ENCODE assay signal across 21 cellular contexts in genomic region chr19:30498707-30499106, GRCh38.
DNase-seq lines count a peak whose midpoint lies in the region; ATAC-seq and TF ChIP-seq lines count a peak whose summit lies in the region.
"Had no signal": no experiment of that assay in that cellular context is flagged by ENCODE, and none has a peak within 500 bp of the region (broad histone marks: within the 10 kb centered on the region; RNA-seq: fewer than 3 reads in every experiment).

No MANE protein-coding gene starts in this region.

- H3K4me1 ChIP-seq in iPS DF 6.9 (ENCODE audit: control insufficient read depth, insufficient read depth, low read length), result peaks cover 1% of the 10 kb centered on the region; the same call in 1 of the 2 replicates

- no peaks in the 10 kb centered on the region for H3K36me3 Mint-ChIP-seq in stimulated activated effector memory CD8-positive, alpha-beta T cell treated with anti-CD3 and anti-CD28 coated beads, Interleukin-12 subunit alpha, Interleukin-12 subunit beta, amount 100 ng/mL, for 72 hours
- H3K36me3 Mint-ChIP-seq: activated naive CD8-positive, alpha-beta T cell; brain; CD14-positive monocyte; T-cell had no signal

- H3K4me3 ChIP-seq in dorsolateral prefrontal cortex (no peak overlapping the region), iPS DF 6.9 (ENCODE audit: low read length) (no peak overlapping the region)
- H3K4me3 ChIP-seq: coronary artery had no signal

- WGBS in iPS DF 6.9 (ENCODE audit: insufficient coverage, insufficient read length), result no CpG with 5 or more reads among the region's 12 CpGs

- no peaks in the 10 kb centered on the region for H3K36me3 ChIP-seq in iPS DF 6.9 (ENCODE audit: control insufficient read depth, insufficient read depth, low read length)

- H3K4me3 Mint-ChIP-seq in stimulated activated effector memory CD8-positive, alpha-beta T cell treated with anti-CD3 and anti-CD28 coated beads, Interleukin-12 subunit alpha, Interleukin-12 subunit beta, amount 100 ng/mL, for 72 hours, result no peak overlapping the region
- H3K4me3 Mint-ChIP-seq: activated naive CD8-positive, alpha-beta T cell; activated T-cell treated with anti-CD3 and anti-CD28 coated beads, Interleukin-2, amount 50 U/mL, for 72 hours; brain; CD14-positive monocyte; T-cell had no signal

- TF ChIP-seq CTCF in dorsolateral prefrontal cortex (IDR thresholded peaks at IDR 0.05 in 54 of 56, conservative IDR thresholded peaks at IDR 0.05 in 2 of 56; ENCODE audit: low read depth in 1 of 56, partially characterized antibody in 56 of 56), result peak in 45 of 56 donors; percentile 9 to 66 (median 44)

- peak; percentile 53 for DNase-seq in Right ventricle myocardium superior
- no peak for DNase-seq in Right ventricle myocardium inferior (ENCODE audit: missing footprints)
- peak in 9 of 10 donors; percentile 49 to 70 (median 56) for DNase-seq in dorsolateral prefrontal cortex
- DNase-seq in iPS DF 6.9 (ENCODE audit: low read depth, low spot score), result peak; percentile 27
- DNase-seq in stimulated activated effector memory CD8-positive, alpha-beta T cell treated with anti-CD3 and anti-CD28 coated beads, Interleukin-12 subunit alpha, Interleukin-12 subunit beta, amount 100 ng/mL, for 72 hours (ENCODE audit: low spot score in 2 of 2), result no peak
- no peak for DNase-seq in stimulated activated CD8-positive, alpha-beta memory T cell treated with anti-CD3 and anti-CD28 coated beads, Interleukin-4, amount 100 ng/mL, for 48 hours
- no peak for DNase-seq in SW480 (ENCODE audit: low spot score)
- DNase-seq: activated T-cell treated with anti-CD3 and anti-CD28 coated beads, Interleukin-2, amount 50 U/mL, for 72 hours; foreskin fibroblast; HCEC 1CT; KG1; mesenchymal stem cell; NCI-H1092 treated with DMSO at 0.1 percent for 48 hours; NCI-H2081 treated with DMSO at 0.1 percent for 48 hours; NCI-H510A; T-cell had no signal

- H3K27ac Mint-ChIP-seq in stimulated activated effector memory CD8-positive, alpha-beta T cell treated with anti-CD3 and anti-CD28 coated beads, Interleukin-12 subunit alpha, Interleukin-12 subunit beta, amount 100 ng/mL, for 72 hours, result no peak overlapping the region
- H3K27ac Mint-ChIP-seq: activated naive CD8-positive, alpha-beta T cell; activated T-cell treated with anti-CD3 and anti-CD28 coated beads, Interleukin-2, amount 50 U/mL, for 72 hours; brain; CD14-positive monocyte; T-cell had no signal

- H3K9me3 ChIP-seq in iPS DF 6.9 (ENCODE audit: control insufficient read depth, insufficient read depth, low read length), result no peaks in the 10 kb centered on the region

- H3K27me3 ChIP-seq in dorsolateral prefrontal cortex (peaks cover 0 to 46% (median 4%) of the 10 kb centered on the region in 45 donors), iPS DF 6.9 (ENCODE audit: control insufficient read depth, insufficient read depth, low read length) (no peaks in the 10 kb centered on the region)

- ATAC-seq in Right ventricle myocardium superior (ENCODE audit: poor library complexity) (peak; percentile 51), Right ventricle myocardium inferior (no peak), GM18520 (IDR thresholded peaks at IDR 0.05; ENCODE audit: unreplicated experiment) (no peak)
- ATAC-seq in stimulated activated effector memory CD8-positive, alpha-beta T cell treated with anti-CD3 and anti-CD28 coated beads, Interleukin-12 subunit alpha, Interleukin-12 subunit beta, amount 100 ng/mL, for 72 hours, result no peak
- ATAC-seq: activated T-cell treated with anti-CD3 and anti-CD28 coated beads, Interleukin-2, amount 50 U/mL, for 72 hours; T-cell had no signal

- H3K27ac ChIP-seq in dorsolateral prefrontal cortex (peak overlapping the region in 30 of 59 donors; percentile 6 to 77 (median 50)), iPS DF 6.9 (ENCODE audit: low read length) (no peak overlapping the region)
- H3K27ac ChIP-seq: coronary artery had no signal

- H3K4me1 Mint-ChIP-seq in stimulated activated effector memory CD8-positive, alpha-beta T cell treated with anti-CD3 and anti-CD28 coated beads, Interleukin-12 subunit alpha, Interleukin-12 subunit beta, amount 100 ng/mL, for 72 hours, result no peaks in the 10 kb centered on the region
- H3K4me1 Mint-ChIP-seq: CD14-positive monocyte, T-cell had no signal

- no peaks in the 10 kb centered on the region for H3K9me3 Mint-ChIP-seq in stimulated activated effector memory CD8-positive, alpha-beta T cell treated with anti-CD3 and anti-CD28 coated beads, Interleukin-12 subunit alpha, Interleukin-12 subunit beta, amount 100 ng/mL, for 72 hours
- H3K9me3 Mint-ChIP-seq: activated T-cell treated with anti-CD3 and anti-CD28 coated beads, Interleukin-2, amount 50 U/mL, for 72 hours; brain had no signal

- intact Hi-C loops in Right ventricle myocardium superior (cut with DNase I), result no loop called here
- intact Hi-C loops in Right ventricle myocardium inferior (cut with DNase I), result no loop called here
- intact Hi-C loops in dorsolateral prefrontal cortex (cut with DNase I), result no loop called here

Comparison
In these comparisons a context has a peak if more than half of its experiments do, and no peak if none do; other contexts are left out.
1. DNase-seq: peak in Right ventricle myocardium superior (single experiment), dorsolateral prefrontal cortex (9 of 10) and iPS DF 6.9 (single experiment); none in Right ventricle myocardium inferior (single experiment), stimulated activated effector memory CD8-positive, alpha-beta T cell treated with anti-CD3 and anti-CD28 coated beads, Interleukin-12 subunit alpha, Interleukin-12 subunit beta, amount 100 ng/mL, for 72 hours (0 of 2), stimulated activated CD8-positive, alpha-beta memory T cell treated with anti-CD3 and anti-CD28 coated beads, Interleukin-4, amount 100 ng/mL, for 48 hours (single experiment) and SW480 (single experiment).